In genomic region chr3:9898467-9899229, GRCh38 we compare ENCODE assay signal across 10 cellular contexts. TPM values are rescaled to one million over a fixed set of nuclear protein-coding genes. Genes with fewer than 3 reads are reported as not detected.
A peak's percentile ranks its signal among the peaks of the same experiment; 100 is the strongest.
DNase-seq lines count a peak whose midpoint lies in the region; ATAC-seq, FAIRE-seq and TF ChIP-seq lines count a peak whose summit lies in the region.
"Had no signal": no experiment of that assay in that cellular context is flagged by ENCODE, and none has a peak within 500 bp of the region (broad histone marks: within the 10 kb centered on the region; RNA-seq: fewer than 3 reads in every experiment).

No MANE protein-coding gene starts in this region.

- H3K4me3 ChIP-seq in left lung: no peak overlapping the region

- H3K4me1 ChIP-seq in left lung: peaks cover 4 to 32% of the 10 kb centered on the region in 2 donors

- H3K4me3 Mint-ChIP-seq in stimulated activated naive CD8-positive, alpha-beta T cell treated with anti-CD3 and anti-CD28 coated beads, Interleukin-15, Interleukin-2, amounts not matched to agents 100 ng/mL and 50 ng/mL, for 24 hours: no peak overlapping the region
- H3K4me3 Mint-ChIP-seq in activated T-cell treated with anti-CD3 and anti-CD28 coated beads, Interleukin-2, amount 50 U/mL, for 72 hours: no peak overlapping the region

- no peaks in the 10 kb centered on the region for H3K27me3 Mint-ChIP-seq in stimulated activated naive CD8-positive, alpha-beta T cell treated with anti-CD3 and anti-CD28 coated beads, Interleukin-15, Interleukin-2, amounts not matched to agents 100 ng/mL and 50 ng/mL, for 24 hours
- H3K27me3 Mint-ChIP-seq in activated T-cell treated with anti-CD3 and anti-CD28 coated beads, Interleukin-2, amount 50 U/mL, for 72 hours (ENCODE audit: low read depth): no peaks in the 10 kb centered on the region

- H3K27me3 ChIP-seq in left lung: no peaks in the 10 kb centered on the region

- FAIRE-seq in urothelium cell line (lab: Jason Lieb, UNC): no peak

- peak overlapping the region; percentile 9 for H3K27ac Mint-ChIP-seq in stimulated activated naive CD8-positive, alpha-beta T cell treated with anti-CD3 and anti-CD28 coated beads, Interleukin-15, Interleukin-2, amounts not matched to agents 100 ng/mL and 50 ng/mL, for 24 hours
- no peak overlapping the region for H3K27ac Mint-ChIP-seq in activated T-cell treated with anti-CD3 and anti-CD28 coated beads, Interleukin-2, amount 50 U/mL, for 72 hours

- no peak for DNase-seq in stimulated activated naive CD8-positive, alpha-beta T cell treated with anti-CD3 and anti-CD28 coated beads, Interleukin-15, Interleukin-2, amounts not matched to agents 100 U/mL and 50 U/mL, for 24 hours
- DNase-seq in left lung (no peak), amniotic stem cell (lab: John Stamatoyannopoulos, UW) (no peak), urothelium cell line (ENCODE audit: low spot score) (no peak)
- no peak for DNase-seq in activated T-cell treated with anti-CD3 and anti-CD28 coated beads, Interleukin-2, amount 50 U/mL, for 72 hours
- DNase-seq: AML-193, cerebellar nuclear complex, NCI-H1092 treated with DMSO at 0.1 percent for 48 hours had no signal

- no peak for TF ChIP-seq CTCF in left lung (IDR thresholded peaks at IDR 0.05)

- H3K4me1 Mint-ChIP-seq in stimulated activated naive CD8-positive, alpha-beta T cell treated with anti-CD3 and anti-CD28 coated beads, Interleukin-15, Interleukin-2, amounts not matched to agents 100 ng/mL and 50 ng/mL, for 24 hours (ENCODE audit: low read depth): peaks cover 70% of the 10 kb centered on the region
- H3K4me1 Mint-ChIP-seq in activated T-cell treated with anti-CD3 and anti-CD28 coated beads, Interleukin-2, amount 50 U/mL, for 72 hours (ENCODE audit: low read depth): peaks cover 58% of the 10 kb centered on the region

- peaks cover 4% of the 10 kb centered on the region for H3K9me3 Mint-ChIP-seq in stimulated activated naive CD8-positive, alpha-beta T cell treated with anti-CD3 and anti-CD28 coated beads, Interleukin-15, Interleukin-2, amounts not matched to agents 100 ng/mL and 50 ng/mL, for 24 hours
- no peaks in the 10 kb centered on the region for H3K9me3 Mint-ChIP-seq in activated T-cell treated with anti-CD3 and anti-CD28 coated beads, Interleukin-2, amount 50 U/mL, for 72 hours

- no peak for ATAC-seq in stimulated activated naive CD8-positive, alpha-beta T cell treated with anti-CD3 and anti-CD28 coated beads, Interleukin-15, Interleukin-2, amounts not matched to agents 100 U/mL and 50 U/mL, for 24 hours
- ATAC-seq in left lung: peak; percentile 19
- no peak for ATAC-seq in activated T-cell treated with anti-CD3 and anti-CD28 coated beads, Interleukin-2, amount 50 U/mL, for 72 hours (replicated peaks in 1 of 2)

- H3K36me3 Mint-ChIP-seq in stimulated activated naive CD8-positive, alpha-beta T cell treated with anti-CD3 and anti-CD28 coated beads, Interleukin-15, Interleukin-2, amounts not matched to agents 100 ng/mL and 50 ng/mL, for 24 hours (ENCODE audit: low read depth): peaks cover 19% of the 10 kb centered on the region
- peaks cover 4 to 7% of the 10 kb centered on the region in 2 donors for H3K36me3 Mint-ChIP-seq in activated T-cell treated with anti-CD3 and anti-CD28 coated beads, Interleukin-2, amount 50 U/mL, for 72 hours (ENCODE audit: insufficient read depth in 2 of 2)

- peaks cover 0 to 7% of the 10 kb centered on the region in 2 donors for H3K36me3 ChIP-seq in left lung

- H3K27ac ChIP-seq in left lung: peak overlapping the region; percentile 17 to 35

- intact Hi-C loops in left lung (cut with DNase I): no loop called here

- H3K9me3 ChIP-seq in left lung: no peaks in the 10 kb centered on the region

RNA-seq across cellular contexts. Expression of gene IL17RE, which starts 4.0 kb away (rescaled TPM):
- total RNA-seq in left lung: 10 to 100 TPM; 14.4 to 22.5 TPM
- 1 to 10 TPM in 1 of 2 donors, under 1 TPM in 1; 0.94 to 5.5 TPM for total RNA-seq in activated T-cell treated with anti-CD3 and anti-CD28 coated beads, Interleukin-2, amount 50 U/mL, for 72 hours

RNA-seq across cellular contexts. Expression of gene JAGN1, which starts 8.2 kb away (rescaled TPM):
- 10 to 100 TPM; 25.1 to 31.8 TPM for total RNA-seq in left lung
- total RNA-seq in activated T-cell treated with anti-CD3 and anti-CD28 coated beads, Interleukin-2, amount 50 U/mL, for 72 hours: 10 to 100 TPM; 34.6 to 39.4 TPM

RNA-seq across cellular contexts. Expression of gene IL17RC, which starts 18.2 kb away (rescaled TPM):
- total RNA-seq in left lung: 10 to 100 TPM; 20.4 to 26.2 TPM
- total RNA-seq in activated T-cell treated with anti-CD3 and anti-CD28 coated beads, Interleukin-2, amount 50 U/mL, for 72 hours: under 1 TPM; 0.41 to 0.93 TPM

RNA-seq across cellular contexts. Expression of gene CIDEC, which starts 18.6 kb away (rescaled TPM):
- total RNA-seq in left lung: not detected
- under 1 TPM in 1 of 2 donors, not detected in 1; 0.65 TPM for total RNA-seq in activated T-cell treated with anti-CD3 and anti-CD28 coated beads, Interleukin-2, amount 50 U/mL, for 72 hours
- total RNA-seq: T-helper 2 cell treated with Interferon-gamma antibody and Interleukin-4, amounts not matched to agents 100 ng/mL and 5 ng/mL, for 36 hours had no signal

RNA-seq across cellular contexts. Expression of gene CRELD1, which starts 35.0 kb away (rescaled TPM):
- total RNA-seq in left lung: 10 to 100 TPM; 29.9 to 56.8 TPM
- 10 to 100 TPM; 18.8 to 25.3 TPM for total RNA-seq in activated T-cell treated with anti-CD3 and anti-CD28 coated beads, Interleukin-2, amount 50 U/mL, for 72 hours

Comparison
In these comparisons a context has a peak if more than half of its experiments do, and no peak if none do; other contexts are left out.
1. RNA of gene IL17RC, which starts 18.2 kb away (total RNA-seq): 20.4 to 26.2 TPM in left lung; 0.41 to 0.93 TPM in activated T-cell treated with anti-CD3 and anti-CD28 coated beads, Interleukin-2, amount 50 U/mL, for 72 hours; every median in the first group is over 10 times any median in the second.